ENCODE assay signal across 14 cellular contexts in genomic region chr1:6638226-6638625, GRCh38. TPM values are rescaled to one million over a fixed set of nuclear protein-coding genes. Genes with fewer than 3 reads are reported as not detected.
DNase-seq lines count a peak whose midpoint lies in the region; ATAC-seq and TF ChIP-seq lines count a peak whose summit lies in the region.
"Had no signal": no experiment of that assay in that cellular context is flagged by ENCODE, and none has a peak within 500 bp of the region (broad histone marks: within the 10 kb centered on the region; RNA-seq: fewer than 3 reads in every experiment).

No MANE protein-coding gene starts in this region.

- peaks cover 0 to 99% of the 10 kb centered on the region in 2 donors for H3K36me3 ChIP-seq in gastroesophageal sphincter
- H3K36me3 ChIP-seq in muscle layer of colon (ENCODE audit: insufficient read depth, low read length) = peaks cover 69% of the 10 kb centered on the region
- H3K36me3 ChIP-seq in tibial artery = peaks cover 26 to 88% (median 55%) of the 10 kb centered on the region in 3 donors

- WGBS in gastroesophageal sphincter (ENCODE audit: low coverage in 1 of 2), 2 donors = 55 to 66% methylated on average over 10 to 11 of the region's 18 CpGs

- H3K9me3 ChIP-seq in gastroesophageal sphincter (no peaks in the 10 kb centered on the region), muscle layer of colon (ENCODE audit: low read length) (no peaks in the 10 kb centered on the region), tibial artery (no peaks in the 10 kb centered on the region)
- H3K9me3 ChIP-seq: spleen had no signal

- TF ChIP-seq CTCF in gastroesophageal sphincter (IDR thresholded peaks at IDR 0.05) (no peak), tibial artery (IDR thresholded peaks at IDR 0.05) (no peak)

- no peak for TF ChIP-seq EP300 in gastroesophageal sphincter (IDR thresholded peaks at IDR 0.05)

- ATAC-seq in gastroesophageal sphincter (peak; percentile 72), GM21381 (IDR thresholded peaks at IDR 0.05; ENCODE audit: unreplicated experiment) (no peak)
- no peak for ATAC-seq in stimulated activated memory B cell treated with anti-CD40 and anti-IgM and Interleukin-4, amounts not matched to agents 10 μg/mL and 1 μg/mL and 100 μg/mL, for 72 hours

- DNase-seq in amygdala (lab: John Stamatoyannopoulos, UW) = peak in 47 of 56 donors; percentile 3 to 87 (median 52)
- DNase-seq in tibial artery = peak; percentile 95 to 98
- DNase-seq in stimulated activated CD4-positive, alpha-beta T cell treated with anti-CD3 and anti-CD28 coated beads, Interleukin-1b, Interleukin-23, amount 100 ng/mL, for 48 hours = no peak
- no peak for DNase-seq in DMS53 treated with DMSO at 0.1 percent for 48 hours (lab: John Stamatoyannopoulos, UW; ENCODE audit: unreplicated experiment)
- DNase-seq: brain microvascular endothelial cell, KG1, mesendoderm, NCI-H2081, spleen, T-helper 9 cell had no signal

- peaks cover 40% of the 10 kb centered on the region for H3K36me3 Mint-ChIP-seq in stimulated activated memory B cell treated with anti-CD40 and anti-IgM and Interleukin-4, amounts not matched to agents 10 μg/mL and 1 μg/mL and 100 μg/mL, for 72 hours

- H3K27ac ChIP-seq in gastroesophageal sphincter = peak overlapping the region in 2 of 4 donors; percentile 42 to 55
- H3K27ac ChIP-seq in muscle layer of colon (ENCODE audit: low read depth, low read length) = peak overlapping the region; percentile 17
- peak overlapping the region; percentile 72 to 80 for H3K27ac ChIP-seq in tibial artery
- H3K27ac ChIP-seq: brain microvascular endothelial cell had no signal

- H3K4me3 ChIP-seq in gastroesophageal sphincter (no peak overlapping the region), muscle layer of colon (ENCODE audit: low read depth in 1 of 2, low read length in 2 of 2) (no peak overlapping the region), tibial artery (peak overlapping the region; percentile 10 to 11)
- H3K4me3 ChIP-seq: spleen had no signal

- H3K27ac Mint-ChIP-seq in stimulated activated memory B cell treated with anti-CD40 and anti-IgM and Interleukin-4, amounts not matched to agents 10 μg/mL and 1 μg/mL and 100 μg/mL, for 72 hours = no peak overlapping the region

- H3K4me1 ChIP-seq in gastroesophageal sphincter = peaks cover 0 to 13% (median 0%) of the 10 kb centered on the region in 3 donors
- H3K4me1 ChIP-seq in muscle layer of colon (ENCODE audit: insufficient read depth, low read length) = peaks cover 5% of the 10 kb centered on the region
- H3K4me1 ChIP-seq in tibial artery = peaks cover 0 to 29% (median 6%) of the 10 kb centered on the region in 4 donors
- H3K4me1 ChIP-seq: spleen had no signal

- H3K4me3 Mint-ChIP-seq in stimulated activated memory B cell treated with anti-CD40 and anti-IgM and Interleukin-4, amounts not matched to agents 10 μg/mL and 1 μg/mL and 100 μg/mL, for 72 hours = no peak overlapping the region

- H3K4me1 Mint-ChIP-seq in stimulated activated memory B cell treated with anti-CD40 and anti-IgM and Interleukin-4, amounts not matched to agents 10 μg/mL and 1 μg/mL and 100 μg/mL, for 72 hours = no peaks in the 10 kb centered on the region

- no peaks in the 10 kb centered on the region for H3K27me3 ChIP-seq in gastroesophageal sphincter
- H3K27me3 ChIP-seq in muscle layer of colon (ENCODE audit: control insufficient read depth in 1 of 2, insufficient read depth in 2 of 2, low read length in 2 of 2) = no peaks in the 10 kb centered on the region
- H3K27me3 ChIP-seq in tibial artery = no peaks in the 10 kb centered on the region
- H3K27me3 ChIP-seq: brain microvascular endothelial cell, spleen had no signal

- H3K9me3 Mint-ChIP-seq in stimulated activated memory B cell treated with anti-CD40 and anti-IgM and Interleukin-4, amounts not matched to agents 10 μg/mL and 1 μg/mL and 100 μg/mL, for 72 hours = no peaks in the 10 kb centered on the region

- no peak overlapping the region for H3K9ac ChIP-seq in muscle layer of colon (ENCODE audit: low read length)

- H3K27me3 Mint-ChIP-seq in stimulated activated memory B cell treated with anti-CD40 and anti-IgM and Interleukin-4, amounts not matched to agents 10 μg/mL and 1 μg/mL and 100 μg/mL, for 72 hours = no peaks in the 10 kb centered on the region

- no peak for TF ChIP-seq POLR2A in gastroesophageal sphincter (IDR thresholded peaks at IDR 0.05)

- intact Hi-C loops in tibial artery (cut with DNase I; ENCODE audit: low total_unique reads) = loop anchor here (5.0 to 10.0 kb wide), 2 partner anchors 36 to 53 kb away; partner anchors contain the start of gene KLHL21

RNA-seq across cellular contexts. Expression of gene THAP3, which starts 13.6 kb away (rescaled TPM):
- 10 to 100 TPM; 16.3 to 36.9 (median 27.7) TPM for total RNA-seq in gastroesophageal sphincter

RNA-seq across cellular contexts. Expression of gene PHF13, which starts 24.7 kb away (rescaled TPM):
- total RNA-seq in gastroesophageal sphincter = 10 to 100 TPM; 19.8 to 22.8 (median 20.5) TPM

RNA-seq across cellular contexts. Expression of gene KLHL21, which starts 35.6 kb away (rescaled TPM):
- 100 to 1,000 TPM in 2 of 4 donors, 10 to 100 TPM in 2; 83.6 to 131 (median 101) TPM for total RNA-seq in gastroesophageal sphincter

RNA-seq across cellular contexts. Expression of gene ZBTB48, which starts 58.4 kb away (rescaled TPM):
- 10 to 100 TPM; 12.7 to 17.7 (median 14.1) TPM for total RNA-seq in gastroesophageal sphincter

Comparison
In these comparisons a context has a peak if more than half of its experiments do, and no peak if none do; other contexts are left out.
1. DNase-seq: peak in amygdala (47 of 56) and tibial artery (2 of 2); none in stimulated activated CD4-positive, alpha-beta T cell treated with anti-CD3 and anti-CD28 coated beads, Interleukin-1b, Interleukin-23, amount 100 ng/mL, for 48 hours (single experiment) and DMS53 treated with DMSO at 0.1 percent for 48 hours (single experiment).
2. H3K4me3 ChIP-seq: peak in tibial artery (2 of 2); none in gastroesophageal sphincter (0 of 2) and muscle layer of colon (0 of 2).